In genomic region chrX:40867352-40867751, GRCh38 we compare ENCODE assay signal across 13 cellular contexts.
A peak's percentile ranks its signal among the peaks of the same experiment; 100 is the strongest.
DNase-seq lines count a peak whose midpoint lies in the region; ATAC-seq and TF ChIP-seq lines count a peak whose summit lies in the region.
"Had no signal": no experiment of that assay in that cellular context is flagged by ENCODE, and none has a peak within 500 bp of the region (broad histone marks: within the 10 kb centered on the region; RNA-seq: fewer than 3 reads in every experiment).

No MANE protein-coding gene starts in this region.

- 0 out of 4 replicates have a peak overlapping the region, but pooled peaks of 1 of the 2 experiments have one; percentile 8 for H4K8ac ChIP-seq in IMR-90 (ENCODE audit: low read depth in 2 of 2, low read length in 2 of 2)

- intact Hi-C loops in IMR-90 (cut with micrococcal nuclease) = no loop called here
- intact Hi-C loops in left lung (cut with DNase I) = no loop called here
- intact Hi-C loops in activated CD4-positive, alpha-beta T cell treated with anti-CD3 and anti-CD28 coated beads for 36 hours (cut with DNase I, micrococcal nuclease) = no loop called here
- intact Hi-C loops in lower lobe of right lung (cut with DNase I) = no loop called here

- in situ Hi-C loops in IMR-90 (cut with MboI; ENCODE audit: low sequenced_read_pairs) = no loop called here

- H3K9ac ChIP-seq in IMR-90 (ENCODE audit: low read depth, low read length) = no peak overlapping the region

- peaks cover 10% of the 10 kb centered on the region for H3K4me1 Mint-ChIP-seq in activated CD4-positive, alpha-beta T cell treated with anti-CD3 and anti-CD28 coated beads for 36 hours

- H3K27me3 ChIP-seq in ACC112 (ENCODE audit: insufficient read depth, low read length) (no peaks in the 10 kb centered on the region), IMR-90 (ENCODE audit: control insufficient read depth, insufficient read depth, low read length) (no peaks in the 10 kb centered on the region; the same call in 1 of the 2 replicates), left lung (no peaks in the 10 kb centered on the region), lower lobe of right lung (ENCODE audit: low read depth) (no peaks in the 10 kb centered on the region)
- H3K27me3 ChIP-seq: BE2C had no signal

- no peak overlapping the region for H3K4me3 Mint-ChIP-seq in activated CD4-positive, alpha-beta T cell treated with anti-CD3 and anti-CD28 coated beads for 36 hours
- H3K4me3 Mint-ChIP-seq: activated CD4-positive, alpha-beta memory T cell treated with anti-CD3 and anti-CD28 coated beads for 36 hours had no signal

- DNase-seq in IMR-90 (peak; percentile 39), cardiac fibroblast (ENCODE audit: low read depth in 2 of 2) (peak; percentile 54), left lung (no peak), SHP77 treated with DMSO at 0.1 percent for 48 hours (lab: John Stamatoyannopoulos, UW) (no peak), lower lobe of right lung (no peak)
- no peak for DNase-seq in activated CD4-positive, alpha-beta T cell treated with anti-CD3 and anti-CD28 coated beads for 36 hours
- DNase-seq: activated CD4-positive, alpha-beta memory T cell treated with anti-CD3 and anti-CD28 coated beads for 36 hours; amygdala; BE2C; stimulated activated naive CD4-positive, alpha-beta T cell treated with Interleukin-2 at 50 U/mL for 16 hours had no signal

- no peak overlapping the region for H3K14ac ChIP-seq in IMR-90 (replicated peaks; ENCODE audit: low read depth, low read length)

- H2AK5ac ChIP-seq in IMR-90 (ENCODE audit: low read depth, low read length) = no peak overlapping the region

- POLR2A ChIA-PET in IMR-90 (lab: Charles Lee; ENCODE audit: unreplicated experiment) = no interaction called here
- POLR2A ChIA-PET in activated CD4-positive, alpha-beta T cell treated with anti-CD3 and anti-CD28 coated beads for 36 hours (lab: Charles Lee) = no interaction called here

- no peaks in the 10 kb centered on the region for H3K79me1 ChIP-seq in IMR-90 (ENCODE audit: low read depth in 1 of 2, low read length in 2 of 2)

- no TSS peak for BruUV-seq in IMR-90 (replicated peaks; lab: Mats Ljungman, UMichigan)

- H3K18ac ChIP-seq in IMR-90 (ENCODE audit: low read depth, low read length) = no peak overlapping the region

- H3K4me3 ChIP-seq in ACC112 (ENCODE audit: low read depth, low read length) (no peak overlapping the region), IMR-90 (ENCODE audit: insufficient read depth, low read depth, low read length) (no peak overlapping the region), cardiac fibroblast (replicated peaks in 1 of 2; ENCODE audit: low read depth in 2 of 2, low read length in 2 of 2) (no peak overlapping the region), left lung (no peak overlapping the region), lower lobe of right lung (no peak overlapping the region)
- H3K4me3 ChIP-seq: SK-N-MC had no signal

- H3K27me3 Mint-ChIP-seq in activated CD4-positive, alpha-beta T cell treated with anti-CD3 and anti-CD28 coated beads for 36 hours = peaks cover 4% of the 10 kb centered on the region
- H3K27me3 Mint-ChIP-seq: activated CD4-positive, alpha-beta memory T cell treated with anti-CD3 and anti-CD28 coated beads for 36 hours had no signal

- H2AK9ac ChIP-seq in IMR-90 (replicated peaks; ENCODE audit: low read depth, low read length, poor library complexity) = no peak overlapping the region

- no peak overlapping the region for H4K5ac ChIP-seq in IMR-90 (ENCODE audit: low read depth, low read length)

- TF ChIP-seq CTCF in IMR-90 (conservative IDR thresholded peaks at IDR 0.05; ENCODE audit: low read depth, low read length) (no peak), cardiac fibroblast (IDR thresholded peaks at IDR 0.05; ENCODE audit: low read depth, low read length) (no peak), left lung (IDR thresholded peaks at IDR 0.05) (no peak), lower lobe of right lung (IDR thresholded peaks at IDR 0.05) (no peak)

- H3K27ac ChIP-seq in ACC112 (ENCODE audit: low read depth, low read length) (peak overlapping the region; percentile 49), IMR-90 (ENCODE audit: insufficient read depth, low read length) (no peak overlapping the region), left lung (no peak overlapping the region), lower lobe of right lung (no peak overlapping the region)
- H3K27ac ChIP-seq: SK-N-MC had no signal

- peak overlapping the region; percentile 67; the same call in 1 of the 3 replicates for H2BK15ac ChIP-seq in IMR-90 (ENCODE audit: low read depth, low read length)

- no peak for TF ChIP-seq RAD21 in IMR-90 (IDR thresholded peaks at IDR 0.05; ENCODE audit: low read length)

- H3K4me1 ChIP-seq in ACC112 (ENCODE audit: control insufficient read depth, insufficient read depth, low read length, unreplicated experiment) = peaks cover 20% of the 10 kb centered on the region
- no peaks in the 10 kb centered on the region; the same call in 1 of the 2 replicates for H3K4me1 ChIP-seq in IMR-90 (ENCODE audit: control insufficient read depth, insufficient read depth, low read length)
- H3K4me1 ChIP-seq in left lung = no peaks in the 10 kb centered on the region
- H3K4me1 ChIP-seq in lower lobe of right lung = no peaks in the 10 kb centered on the region
- H3K4me1 ChIP-seq: BE2C had no signal

- no peaks in the 10 kb centered on the region for H3K9me3 Mint-ChIP-seq in activated CD4-positive, alpha-beta T cell treated with anti-CD3 and anti-CD28 coated beads for 36 hours (ENCODE audit: low read depth)

- no peak overlapping the region for H3K27ac Mint-ChIP-seq in activated CD4-positive, alpha-beta T cell treated with anti-CD3 and anti-CD28 coated beads for 36 hours
- H3K27ac Mint-ChIP-seq: activated CD4-positive, alpha-beta memory T cell treated with anti-CD3 and anti-CD28 coated beads for 36 hours had no signal

- WGBS in IMR-90 (ENCODE audit: extremely low coverage in 2 of 2, insufficient read length in 1 of 2), 2 experiments = no CpG with 5 or more reads among the region's 1 CpG

- H2BK20ac ChIP-seq in IMR-90 (ENCODE audit: low read depth, low read length) = peak overlapping the region; percentile 27; the same call in 1 of the 2 replicates

- H2AFZ ChIP-seq in ACC112 (ENCODE audit: low read length, unreplicated experiment) (no peak overlapping the region), IMR-90 (replicated peaks; ENCODE audit: low read length, poor library complexity) (no peak overlapping the region)

- no peak overlapping the region for H4K91ac ChIP-seq in IMR-90 (ENCODE audit: insufficient read depth, low read depth, low read length)

- no peak overlapping the region for H3K56ac ChIP-seq in IMR-90 (ENCODE audit: extremely low read depth, insufficient read depth, low read length)

- H3K36me3 ChIP-seq in ACC112 (ENCODE audit: insufficient read depth, low read length) = no peaks in the 10 kb centered on the region
- H3K36me3 ChIP-seq in IMR-90 (ENCODE audit: control insufficient read depth, insufficient read depth, low read length) = no peaks in the 10 kb centered on the region
- H3K36me3 ChIP-seq in left lung = no peaks in the 10 kb centered on the region
- no peaks in the 10 kb centered on the region for H3K36me3 ChIP-seq in lower lobe of right lung
- H3K36me3 ChIP-seq: BE2C had no signal

- H3K4me2 ChIP-seq in IMR-90 (ENCODE audit: low read depth, low read length) = no peak overlapping the region

- CTCF ChIA-PET in IMR-90 (lab: Yijun Ruan, JAX) = interaction anchor here (1.4 kb wide), 1 partner anchor 11 kb away, joined by 6 read pairs; no protein-coding TSS in a partner anchor
- CTCF ChIA-PET in activated CD4-positive, alpha-beta T cell treated with anti-CD3 and anti-CD28 coated beads for 36 hours (lab: Charles Lee) = interaction anchor here (1.5 kb wide), 1 partner anchor 11 kb away, joined by 3 read pairs; no protein-coding TSS in a partner anchor

- peaks cover 1% of the 10 kb centered on the region for H3K36me3 Mint-ChIP-seq in activated CD4-positive, alpha-beta T cell treated with anti-CD3 and anti-CD28 coated beads for 36 hours (ENCODE audit: low read depth)
- H3K36me3 Mint-ChIP-seq: activated CD4-positive, alpha-beta memory T cell treated with anti-CD3 and anti-CD28 coated beads for 36 hours had no signal

- H3K4ac ChIP-seq in IMR-90 (ENCODE audit: low read depth, low read length) = 0 out of 2 replicates have a peak overlapping the region, but pooled peaks have one; percentile 26

- H3K9me3 ChIP-seq in IMR-90 (ENCODE audit: control insufficient read depth, insufficient read depth, low read length) = no peaks in the 10 kb centered on the region
- H3K9me3 ChIP-seq in left lung = no peaks in the 10 kb centered on the region
- no peaks in the 10 kb centered on the region for H3K9me3 ChIP-seq in lower lobe of right lung
- H3K9me3 ChIP-seq: BE2C had no signal

- no peak overlapping the region for H3K23ac ChIP-seq in IMR-90 (ENCODE audit: low read depth, low read length)

- no peak for ATAC-seq in IMR-90 (ENCODE audit: low read depth)
- peak; percentile 44 for ATAC-seq in left lung
- ATAC-seq in activated CD4-positive, alpha-beta T cell treated with anti-CD3 and anti-CD28 coated beads for 36 hours = no peak
- no peak for ATAC-seq in HG03095 (IDR thresholded peaks at IDR 0.05; ENCODE audit: unreplicated experiment)
- no peak for ATAC-seq in lower lobe of right lung

- dilution Hi-C loops in IMR-90 (cut with HindIII; ENCODE audit: low sequenced_read_pairs, unreplicated experiment) = no loop called here

- H3K9me1 ChIP-seq in IMR-90 (ENCODE audit: insufficient read depth, low read length) = no peaks in the 10 kb centered on the region

- TF ChIP-seq POLR2A in IMR-90 (IDR thresholded peaks at IDR 0.05; ENCODE audit: low read depth, low read length) = no peak

- H3K79me2 ChIP-seq in ACC112 (ENCODE audit: control insufficient read depth, insufficient read depth, low read length, unreplicated experiment) = no peaks in the 10 kb centered on the region

- H2BK5ac ChIP-seq in IMR-90 (ENCODE audit: low read depth, low read length, poor library complexity, severe bottlenecking) = no peak overlapping the region

- H2BK120ac ChIP-seq in IMR-90 (ENCODE audit: low read depth, low read length) = no peak overlapping the region; the same call in 1 of the 2 replicates

- no peaks in the 10 kb centered on the region for H4K20me1 ChIP-seq in IMR-90 (ENCODE audit: insufficient read depth, low read length)

TF ChIP-seq in IMR-90, 13 proteins besides CTCF, POLR2A, EP300 and RAD21 (continues in another document):
- TF ChIP-seq CEBPB (IDR thresholded peaks at IDR 0.05; ENCODE audit: low read depth, low read length) = no peak
- TF ChIP-seq ELK1 (IDR thresholded peaks at IDR 0.05; ENCODE audit: borderline replicate concordance, low read depth, low read length) = no peak
- TF ChIP-seq MAZ (IDR thresholded peaks at IDR 0.05; ENCODE audit: borderline replicate concordance, low read depth, low read length) = no peak

Comparison
In these comparisons a context has a peak if more than half of its experiments do, and no peak if none do; other contexts are left out.
1. DNase-seq: peak in IMR-90 (single experiment) and cardiac fibroblast (2 of 2); none in left lung (0 of 2), activated CD4-positive, alpha-beta T cell treated with anti-CD3 and anti-CD28 coated beads for 36 hours (single experiment), SHP77 treated with DMSO at 0.1 percent for 48 hours (single experiment) and lower lobe of right lung (single experiment).